In the genomic region with DNA sequence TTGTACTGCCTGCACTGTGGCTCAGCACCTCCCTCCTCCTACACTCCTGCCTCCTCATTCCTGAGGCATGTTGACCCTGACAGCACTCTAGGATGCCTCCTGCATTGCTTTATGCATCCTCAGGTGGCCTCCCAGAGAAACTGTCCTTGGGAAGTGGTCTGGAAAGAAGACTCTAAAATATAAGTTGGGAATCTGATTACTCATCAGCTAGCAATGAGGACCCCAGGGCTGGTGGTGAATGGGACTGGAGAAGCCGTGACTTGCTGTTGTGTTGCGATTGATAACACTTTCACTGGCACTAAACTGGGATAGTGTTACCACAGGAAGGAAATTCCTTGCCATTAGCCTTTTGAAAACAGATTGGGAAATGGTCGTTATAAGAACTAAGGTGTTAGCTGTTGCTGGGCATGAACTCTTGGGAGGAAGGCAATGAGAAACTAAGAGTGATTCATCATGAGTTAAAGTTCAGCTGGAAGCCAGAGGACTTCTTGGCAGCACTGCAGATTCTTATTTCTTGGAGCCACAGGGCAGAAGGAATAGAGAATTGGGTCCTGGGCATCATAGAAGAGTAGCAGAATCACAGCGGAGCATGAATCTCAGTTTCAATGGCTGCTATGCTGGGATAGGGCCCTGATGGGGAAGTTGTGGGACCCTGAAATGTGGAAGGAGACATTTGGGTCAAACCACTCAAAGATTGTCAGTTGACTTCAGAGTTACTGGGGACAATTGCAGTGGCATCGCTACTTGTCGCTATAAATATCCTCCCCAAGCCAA, we compare ENCODE assay signal across 11 cellular contexts. TPM values are rescaled to one million over a fixed set of nuclear protein-coding genes. Genes with fewer than 3 reads are reported as not detected.
DNase-seq lines count a peak whose midpoint lies in the region; ATAC-seq and TF ChIP-seq lines count a peak whose summit lies in the region.
"Had no signal": no experiment of that assay in that cellular context is flagged by ENCODE, and none has a peak within 500 bp of the region (broad histone marks: within the 10 kb centered on the region; RNA-seq: fewer than 3 reads in every experiment).

No MANE protein-coding gene starts in this region.

- DNase-seq in GM20000 (ENCODE audit: low spot score): peak; percentile 1
- DNase-seq in NOMO-1 treated with DMSO at 0.1 percent for 48 hours (lab: John Stamatoyannopoulos, UW; ENCODE audit: unreplicated experiment): peak; percentile 76
- peak; percentile 87 for DNase-seq in epithelial cell of esophagus (ENCODE audit: low read depth)
- peak; percentile 99 for DNase-seq in renal cortical epithelial cell (ENCODE audit: low read depth)
- DNase-seq: cerebellar nuclear complex, NCI-H510A treated with DMSO at 0.1 percent for 48 hours, T-helper 9 cell had no signal

- ATAC-seq in HG03039 (IDR thresholded peaks at IDR 0.05; ENCODE audit: unreplicated experiment) (no peak), HG03571 (IDR thresholded peaks at IDR 0.05; ENCODE audit: unreplicated experiment) (no peak), HG03439 (IDR thresholded peaks at IDR 0.05; ENCODE audit: unreplicated experiment) (no peak), HG02571 (IDR thresholded peaks at IDR 0.05; ENCODE audit: unreplicated experiment) (no peak)

- no peak overlapping the region for H3K4me3 ChIP-seq in epithelial cell of esophagus (ENCODE audit: low read length)

- TF ChIP-seq CTCF in GM20000 (IDR thresholded peaks at IDR 0.05; ENCODE audit: extremely low read depth, missing control alignments): no peak
- TF ChIP-seq CTCF in epithelial cell of esophagus (IDR thresholded peaks at IDR 0.05; ENCODE audit: insufficient read depth, low read depth, low read length, missing control alignments): no peak

RNA-seq across cellular contexts. Expression of a gene that starts 10.1 kb away (rescaled TPM):
- not detected in 2 replicates for total RNA-seq in renal cortical epithelial cell

RNA-seq across cellular contexts. Expression of a gene that starts 52.2 kb away (rescaled TPM):
- total RNA-seq in renal cortical epithelial cell: 3.3 and 6.7 TPM in 2 replicates

Comparison
In these comparisons a context has a peak if more than half of its experiments do, and no peak if none do; other contexts are left out.
1. DNase-seq: peak in every context shown above with its lines; median percentile 99 in renal cortical epithelial cell; 87 in epithelial cell of esophagus; 76 in NOMO-1 treated with DMSO at 0.1 percent for 48 hours; 1 in GM20000.